Comparison of ENCODE assay signal across 10 cellular contexts in the genomic region with DNA sequence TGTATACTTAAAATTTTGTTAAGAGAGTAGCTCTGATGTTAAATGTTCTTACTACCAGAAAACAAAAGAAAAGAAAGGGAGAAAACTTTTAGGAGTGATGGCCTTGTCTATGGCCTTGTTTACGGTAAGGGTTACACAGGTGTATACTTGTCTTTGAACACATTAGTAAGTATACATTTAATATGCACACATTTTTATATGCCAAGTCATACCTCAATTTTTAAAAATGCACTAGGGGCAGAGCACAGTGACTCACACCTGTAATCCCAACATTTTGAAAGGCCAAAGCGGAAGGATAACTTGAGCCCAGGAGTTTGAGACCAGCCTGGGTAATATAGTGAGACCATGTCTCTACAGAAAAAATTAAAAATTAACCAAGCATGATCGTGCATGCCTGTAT.
DNase-seq lines count a peak whose midpoint lies in the region; ATAC-seq lines count a peak whose summit lies in the region.
"Had no signal": no experiment of that assay in that cellular context is flagged by ENCODE, and none has a peak within 500 bp of the region (broad histone marks: within the 10 kb centered on the region; RNA-seq: fewer than 3 reads in every experiment).

No MANE protein-coding gene starts in this region.

- no peaks in the 10 kb centered on the region for H3K79me2 ChIP-seq in trophoblast cell (ENCODE audit: control insufficient read depth, insufficient read depth, low read length, poor library complexity)

- ATAC-seq in HG02588 (IDR thresholded peaks at IDR 0.05; ENCODE audit: unreplicated experiment) = no peak
- no peak for ATAC-seq in HG03135 (IDR thresholded peaks at IDR 0.05; ENCODE audit: unreplicated experiment)

- peaks cover 12% of the 10 kb centered on the region for H3K79me1 ChIP-seq in trophoblast cell (ENCODE audit: low read length)

- H3K4me1 ChIP-seq in adipocyte (ENCODE audit: control insufficient read depth, insufficient read depth, low read length) (peaks cover 21% of the 10 kb centered on the region), trophoblast cell (ENCODE audit: control insufficient read depth in 1 of 2, insufficient read depth in 2 of 2, low read length in 2 of 2) (peaks cover 6 to 7% of the 10 kb centered on the region in 2 experiments)
- H3K4me1 ChIP-seq: BLaER1 had no signal

- no peak overlapping the region for H2AK5ac ChIP-seq in trophoblast cell (ENCODE audit: low read length)

- H3K9me3 ChIP-seq in adipocyte (ENCODE audit: control insufficient read depth, low read length) (no peaks in the 10 kb centered on the region), trophoblast cell (ENCODE audit: insufficient read depth, low read depth, low read length) (no peaks in the 10 kb centered on the region)
- H3K9me3 ChIP-seq: BLaER1 had no signal

- in situ Hi-C loops in ACHN (cut with HindIII; ENCODE audit: low pct_ligation_motif_present, low pct_unique_long_range_greater_than_20kb, low sequenced_read_pairs) = no loop called here

- H3K18ac ChIP-seq in trophoblast cell (ENCODE audit: low read length) = no peak overlapping the region

- H2BK12ac ChIP-seq in trophoblast cell (ENCODE audit: low read length) = peak overlapping the region; percentile 6

- H3K9ac ChIP-seq in adipocyte (ENCODE audit: low read length) (no peak overlapping the region), trophoblast cell (ENCODE audit: low read length) (no peak overlapping the region)
- H3K9ac ChIP-seq: BLaER1 had no signal

- H3K4me2 ChIP-seq in trophoblast cell (ENCODE audit: low read length) = no peak overlapping the region
- H3K4me2 ChIP-seq: BLaER1 had no signal

- H2BK5ac ChIP-seq in trophoblast cell (ENCODE audit: low read depth, low read length, poor library complexity) = no peak overlapping the region

- H2AFZ ChIP-seq in trophoblast cell (ENCODE audit: insufficient read depth, low read length, poor library complexity) = no peak overlapping the region

- no peak overlapping the region for H3K23ac ChIP-seq in trophoblast cell (ENCODE audit: low read length)

- no peaks in the 10 kb centered on the region for H3K27me3 ChIP-seq in adipocyte (replicated peaks; ENCODE audit: control insufficient read depth, insufficient read depth, low read length)
- H3K27me3 ChIP-seq in trophoblast cell (ENCODE audit: insufficient read depth, low read length) = no peaks in the 10 kb centered on the region
- H3K27me3 ChIP-seq: BLaER1 had no signal

- peak overlapping the region; percentile 33 for H3K4me3 ChIP-seq in adipocyte (ENCODE audit: low read length)
- H3K4me3 ChIP-seq in trophoblast cell (ENCODE audit: low read depth, low read length) = no peak overlapping the region
- H3K4me3 ChIP-seq: BLaER1 had no signal

- H3K36me3 ChIP-seq in adipocyte (ENCODE audit: control insufficient read depth, insufficient read depth, low read length, severe bottlenecking) = no peaks in the 10 kb centered on the region
- H3K36me3 ChIP-seq in trophoblast cell (ENCODE audit: control insufficient read depth in 1 of 2, insufficient read depth in 2 of 2, low read length in 2 of 2) = no peaks in the 10 kb centered on the region
- H3K36me3 ChIP-seq: BLaER1 had no signal

- H2BK120ac ChIP-seq in trophoblast cell (ENCODE audit: insufficient read depth, low read length, poor library complexity) = no peak overlapping the region

- no peak overlapping the region for H4K91ac ChIP-seq in trophoblast cell (ENCODE audit: low read depth, low read length)

- WGBS in trophoblast cell (ENCODE audit: extremely low coverage, insufficient coverage, insufficient read length) = no CpG with 5 or more reads among the region's 3 CpGs

- H3K27ac ChIP-seq in epithelial cell of prostate = no peak overlapping the region
- no peak overlapping the region for H3K27ac ChIP-seq in trophoblast cell (ENCODE audit: low read depth, low read length)
- H3K27ac ChIP-seq: BLaER1 had no signal

- H4K12ac ChIP-seq in trophoblast cell (ENCODE audit: low read depth, low read length) = no peak overlapping the region

- no peak overlapping the region for H3K4ac ChIP-seq in trophoblast cell (ENCODE audit: low read depth, low read length)

- H3K14ac ChIP-seq in trophoblast cell (ENCODE audit: low read length) = no peak overlapping the region

- H4K8ac ChIP-seq in trophoblast cell (ENCODE audit: low read depth, low read length) = no peak overlapping the region

- peak; percentile 4 for DNase-seq in ACHN
- DNase-seq in adipocyte (ENCODE audit: low read depth) = no peak
- DNase-seq in epithelial cell of prostate (ENCODE audit: low read depth, low spot score) = peak; percentile 2
- DNase-seq in trophoblast cell = no peak
- DNase-seq in stimulated activated CD4-positive, alpha-beta T cell treated with anti-CD3 and anti-CD28 coated beads, Interleukin-2, amount 100 ng/mL, for 48 hours = no peak
- DNase-seq: CD4-positive, alpha-beta memory T cell; H9 had no signal

Comparison
In these comparisons a context has a peak if more than half of its experiments do, and no peak if none do; other contexts are left out.
1. DNase-seq: peak in ACHN (single experiment) and epithelial cell of prostate (single experiment); none in adipocyte (single experiment), trophoblast cell (0 of 2) and stimulated activated CD4-positive, alpha-beta T cell treated with anti-CD3 and anti-CD28 coated beads, Interleukin-2, amount 100 ng/mL, for 48 hours (0 of 2).